In the genomic region with DNA sequence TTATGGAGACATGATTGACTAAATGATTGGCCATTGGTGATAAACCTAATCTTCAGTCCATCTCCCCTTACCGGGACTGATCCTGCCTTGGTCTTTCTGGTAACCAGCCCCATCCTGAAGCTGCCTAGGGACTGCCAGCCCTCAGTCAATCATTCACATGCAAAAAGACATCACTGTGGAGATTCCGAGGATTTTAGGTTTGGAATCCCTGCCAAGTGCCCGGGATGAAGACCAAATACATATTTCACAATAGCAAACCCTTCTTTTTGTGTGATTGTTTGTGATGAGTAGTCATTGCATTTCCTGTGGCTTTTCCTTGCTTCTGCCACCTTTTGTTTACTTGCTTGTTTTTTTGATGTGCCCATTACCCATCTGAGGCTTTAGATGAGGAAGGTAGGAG, we compare ENCODE assay signal across 16 cellular contexts. TPM values are rescaled to one million over a fixed set of nuclear protein-coding genes. Genes with fewer than 3 reads are reported as not detected.
DNase-seq lines count a peak whose midpoint lies in the region; ATAC-seq, FAIRE-seq and TF ChIP-seq lines count a peak whose summit lies in the region.
"Had no signal": no experiment of that assay in that cellular context is flagged by ENCODE, and none has a peak within 500 bp of the region (broad histone marks: within the 10 kb centered on the region; RNA-seq: fewer than 3 reads in every experiment).

No MANE protein-coding gene starts in this region.

- no peak overlapping the region for H2AFZ ChIP-seq in astrocyte (ENCODE audit: low read depth, low read length)

- no peak overlapping the region for H3K4me2 ChIP-seq in astrocyte (ENCODE audit: low read length)

- H3K36me3 ChIP-seq in breast epithelium (no peaks in the 10 kb centered on the region), astrocyte (ENCODE audit: insufficient read depth, low read length) (no peaks in the 10 kb centered on the region)

- H3K36me3 Mint-ChIP-seq in MCF 10A (ENCODE audit: insufficient read depth, unreplicated experiment) (peaks cover 39% of the 10 kb centered on the region), astrocyte (ENCODE audit: low read depth, unreplicated experiment) (peaks cover 11% of the 10 kb centered on the region)

- no TSS peak for BruUV-seq in MCF 10A (replicated peaks; lab: Mats Ljungman, UMichigan)

- no peak overlapping the region for H3K27ac Mint-ChIP-seq in MCF 10A (ENCODE audit: low read depth, unreplicated experiment)
- peak overlapping the region; percentile 41 for H3K27ac Mint-ChIP-seq in astrocyte (ENCODE audit: unreplicated experiment)

- CTCF ChIA-PET in MCF 10A (lab: Yijun Ruan, JAX) = no interaction called here

- ATAC-seq in esophagus mucosa = no peak

- intact Hi-C loops in MCF 10A (cut with micrococcal nuclease) = no loop called here
- intact Hi-C loops in breast epithelium (cut with DNase I; ENCODE audit: low total_unique reads) = no loop called here

- peaks cover 78% of the 10 kb centered on the region for H4K20me1 ChIP-seq in astrocyte (ENCODE audit: insufficient read depth, low read length)

- H3K4me1 ChIP-seq in breast epithelium (no peaks in the 10 kb centered on the region), astrocyte (ENCODE audit: insufficient read depth, low read length) (no peaks in the 10 kb centered on the region)

- POLR2A ChIA-PET in MCF 10A (lab: Yijun Ruan, JAX) = interaction anchor here (0.6 to 0.7 kb wide), 2 partner anchors 97 to 517 kb away, joined by 3 read pairs; partner anchors contain the start of gene MAPK7

- H3K9me3 Mint-ChIP-seq in MCF 10A (ENCODE audit: unreplicated experiment) (no peaks in the 10 kb centered on the region), astrocyte (ENCODE audit: unreplicated experiment) (no peaks in the 10 kb centered on the region)

- H3K79me2 ChIP-seq in astrocyte (ENCODE audit: insufficient read depth, low read length) = peaks cover 44% of the 10 kb centered on the region

- FAIRE-seq in astrocyte (lab: Jason Lieb, UNC) = no peak
- FAIRE-seq: RCC 7860 had no signal

- TF ChIP-seq POLR2A in breast epithelium (IDR thresholded peaks at IDR 0.05) = no peak

- H3K4me1 Mint-ChIP-seq in MCF 10A (ENCODE audit: insufficient read depth, unreplicated experiment) = peaks cover 10% of the 10 kb centered on the region
- H3K4me1 Mint-ChIP-seq in astrocyte (ENCODE audit: low read depth, unreplicated experiment) = peaks cover 12% of the 10 kb centered on the region

- no peak for TF ChIP-seq CTCF in MCF 10A (IDR thresholded peaks at IDR 0.05; ENCODE audit: unreplicated experiment)
- no peak for TF ChIP-seq CTCF in breast epithelium (IDR thresholded peaks at IDR 0.05)
- TF ChIP-seq CTCF in astrocyte (IDR thresholded peaks at IDR 0.05; ENCODE audit: insufficient read depth, low read depth, low read length) = no peak

- H3K9me3 ChIP-seq in breast epithelium (no peaks in the 10 kb centered on the region), astrocyte (ENCODE audit: insufficient read depth, low read depth, low read length) (no peaks in the 10 kb centered on the region)

- no peak overlapping the region for H3K4me3 Mint-ChIP-seq in MCF 10A (ENCODE audit: unreplicated experiment)
- no peak overlapping the region for H3K4me3 Mint-ChIP-seq in astrocyte (ENCODE audit: unreplicated experiment)

- DNase-seq in MCF 10A (ENCODE audit: unreplicated experiment) (peak; percentile 56), breast epithelium (ENCODE audit: low spot score in 2 of 2) (no peak), astrocyte (ENCODE audit: low read depth) (no peak), fibroblast of peridontal ligament (ENCODE audit: extremely low read depth) (peak; percentile 57), substantia nigra (lab: John Stamatoyannopoulos, UW) (no peak), NCI-H1930 (lab: John Stamatoyannopoulos, UW) (no peak)
- no peak for DNase-seq in effector CD4-positive, alpha-beta T cell
- DNase-seq: KG1, NCI-H1092 treated with DMSO at 0.1 percent for 48 hours, NCI-H1694 treated with DMSO at 0.1 percent for 48 hours, SIG-M5 had no signal

- H3K4me3 ChIP-seq in breast epithelium = no peak overlapping the region
- H3K4me3 ChIP-seq in astrocyte (ENCODE audit: insufficient read depth, low read depth, low read length) = no peak overlapping the region

- H3K27ac ChIP-seq in breast epithelium (peak overlapping the region in 1 of 2 donors; percentile 28), astrocyte (ENCODE audit: low read depth, low read length) (no peak overlapping the region), substantia nigra (ENCODE audit: low read depth, low read length, poor library complexity, severe bottlenecking) (peak overlapping the region; percentile 9)
- H3K27ac ChIP-seq: 22Rv1, C4-2B, HL-60 had no signal

- H3K27me3 Mint-ChIP-seq in MCF 10A (ENCODE audit: insufficient read depth, unreplicated experiment) (no peaks in the 10 kb centered on the region), astrocyte (ENCODE audit: low read depth, unreplicated experiment) (no peaks in the 10 kb centered on the region)

- H3K9ac ChIP-seq in astrocyte (ENCODE audit: low read length) = no peak overlapping the region

- H3K27me3 ChIP-seq in breast epithelium = no peaks in the 10 kb centered on the region
- H3K27me3 ChIP-seq in astrocyte (ENCODE audit: insufficient read depth, low read length) = no peaks in the 10 kb centered on the region

RNA-seq across cellular contexts. Expression of gene EPN2, which starts 44.0 kb away (rescaled TPM):
- 35.1 and 36.8 TPM in 2 replicates for total RNA-seq in MCF 10A (2022)
- total RNA-seq in breast epithelium = 10 to 100 TPM; 26.6 to 36.7 (median 30.6) TPM
- total RNA-seq in astrocyte = 40.5 and 48.7 TPM in 2 replicates
- total RNA-seq in esophagus mucosa = 68.3 TPM

Comparison
In these comparisons a context has a peak if more than half of its experiments do, and no peak if none do; other contexts are left out.
1. DNase-seq: peak in MCF 10A (single experiment) and fibroblast of peridontal ligament (single experiment); none in breast epithelium (0 of 2), astrocyte (single experiment), substantia nigra (0 of 49), effector CD4-positive, alpha-beta T cell (single experiment) and NCI-H1930 (0 of 2).